ENCODE assay signal across 8 cellular contexts in genomic region chr15:50425219-50425618, GRCh38. TPM values are rescaled to one million over a fixed set of nuclear protein-coding genes. Genes with fewer than 3 reads are reported as not detected.
DNase-seq lines count a peak whose midpoint lies in the region; ATAC-seq and FAIRE-seq lines count a peak whose summit lies in the region.

No MANE protein-coding gene starts in this region.

- H2AFZ ChIP-seq in ACC112 (ENCODE audit: low read length, unreplicated experiment): no peak overlapping the region

- H3K4me1 ChIP-seq in ACC112 (ENCODE audit: control insufficient read depth, insufficient read depth, low read length, unreplicated experiment) (peaks cover 8% of the 10 kb centered on the region), HUES64 (ENCODE audit: insufficient read depth, low read length) (peaks cover 4% of the 10 kb centered on the region; the same call in 1 of the 2 replicates), mucosa of stomach (ENCODE audit: control insufficient read depth, insufficient read depth, low read length) (no peaks in the 10 kb centered on the region)

- intact Hi-C loops in head of caudate nucleus (cut with DNase I): loop anchor here (2.0 kb wide), 1 partner anchor 70 kb away; the partner anchor contains the start of gene GABPB1

- H3K4me3 ChIP-seq in ACC112 (ENCODE audit: low read depth, low read length) (peak overlapping the region; percentile 100), HUES64 (ENCODE audit: low read length) (peak overlapping the region; percentile 87), mucosa of stomach (ENCODE audit: low read length) (peak overlapping the region; percentile 79)

- ATAC-seq in central memory CD8-positive, alpha-beta T cell (replicated peaks; ENCODE audit: extremely low read depth, poor library complexity, severe bottlenecking): no peak

- H3K9me3 ChIP-seq in HUES64 (ENCODE audit: insufficient read depth, low read depth, low read length) (no peaks in the 10 kb centered on the region), mucosa of stomach (ENCODE audit: control insufficient read depth, low read length) (no peaks in the 10 kb centered on the region)

- no peaks in the 10 kb centered on the region for H3K27me3 Mint-ChIP-seq in central memory CD8-positive, alpha-beta T cell

- peaks cover 41% of the 10 kb centered on the region for H3K4me1 Mint-ChIP-seq in central memory CD8-positive, alpha-beta T cell

- H3K79me2 ChIP-seq in ACC112 (ENCODE audit: control insufficient read depth, insufficient read depth, low read length, unreplicated experiment): peaks cover 54% of the 10 kb centered on the region

- peaks cover 19% of the 10 kb centered on the region for H3K36me3 Mint-ChIP-seq in central memory CD8-positive, alpha-beta T cell (ENCODE audit: insufficient read depth)

- no peak overlapping the region for H3K27ac ChIP-seq in ACC112 (ENCODE audit: low read depth, low read length)
- no peak overlapping the region for H3K27ac ChIP-seq in HUES64 (ENCODE audit: low read depth, low read length)

- FAIRE-seq in RCC 7860 (lab: Jason Lieb, UNC): no peak

- H3K4me3 Mint-ChIP-seq in central memory CD8-positive, alpha-beta T cell: peak overlapping the region; percentile 97

- 46% methylated on average over 5 of the region's 5 CpGs for WGBS in HUES64

- DNase-seq in central memory CD8-positive, alpha-beta T cell (ENCODE audit: low spot score in 2 of 2): no peak
- no peak for DNase-seq in head of caudate nucleus
- DNase-seq in stimulated activated CD4-positive, alpha-beta T cell treated with anti-CD3 and anti-CD28 coated beads, Interleukin-12 subunit alpha, Interleukin-12 subunit beta, amount 100 ng/mL, for 4 hours: no peak
- DNase-seq in RCC 7860 (ENCODE audit: low spot score): no peak
- no peak for DNase-seq in NCI-H1694 (lab: John Stamatoyannopoulos, UW)

- H3K9ac ChIP-seq in HUES64 (ENCODE audit: low read depth, low read length): peak overlapping the region; percentile 91
- peak overlapping the region; percentile 88 for H3K9ac ChIP-seq in mucosa of stomach (ENCODE audit: low read length)

- no peaks in the 10 kb centered on the region for H3K36me3 ChIP-seq in ACC112 (ENCODE audit: insufficient read depth, low read length)
- peaks cover 14% of the 10 kb centered on the region for H3K36me3 ChIP-seq in HUES64 (ENCODE audit: insufficient read depth, low read length)
- no peaks in the 10 kb centered on the region for H3K36me3 ChIP-seq in mucosa of stomach (ENCODE audit: control insufficient read depth, insufficient read depth, low read length)

- H3K27ac Mint-ChIP-seq in central memory CD8-positive, alpha-beta T cell (ENCODE audit: low read depth): peak overlapping the region; percentile 99

- H3K27me3 ChIP-seq in ACC112 (ENCODE audit: insufficient read depth, low read length) (no peaks in the 10 kb centered on the region), HUES64 (ENCODE audit: insufficient read depth, low read length) (no peaks in the 10 kb centered on the region), mucosa of stomach (ENCODE audit: control insufficient read depth, insufficient read depth, low read length) (no peaks in the 10 kb centered on the region)

- H3K9me3 Mint-ChIP-seq in central memory CD8-positive, alpha-beta T cell: no peaks in the 10 kb centered on the region

RNA-seq across cellular contexts. Expression of gene USP8, which starts 1.0 kb away (rescaled TPM):
- 35.6 TPM for polyA plus RNA-seq in HUES64 (2013, experiment 1 of 2)
- polyA plus RNA-seq in HUES64 (2013, experiment 2 of 2): 45.3 TPM
